ENCODE assay signal across 11 cellular contexts in genomic region chrX:136185409-136186022, GRCh38. TPM values are rescaled to one million over a fixed set of nuclear protein-coding genes. Genes with fewer than 3 reads are reported as not detected.
A peak's percentile ranks its signal among the peaks of the same experiment; 100 is the strongest.
DNase-seq lines count a peak whose midpoint lies in the region; ATAC-seq and TF ChIP-seq lines count a peak whose summit lies in the region.
"Had no signal": no experiment of that assay in that cellular context is flagged by ENCODE, and none has a peak within 500 bp of the region (broad histone marks: within the 10 kb centered on the region; RNA-seq: fewer than 3 reads in every experiment).

No MANE protein-coding gene starts in this region.

- WGBS in heart right ventricle, 2 donors = 9 to 11% methylated on average over 8 of the region's 8 CpGs

- H3K36me3 ChIP-seq in heart right ventricle (no peaks in the 10 kb centered on the region), gastrocnemius medialis (no peaks in the 10 kb centered on the region)

- H3K4me3 Mint-ChIP-seq in T-helper 17 cell = no peak overlapping the region
- H3K4me3 Mint-ChIP-seq: central memory CD8-positive, alpha-beta T cell; T-cell had no signal

- H3K27ac Mint-ChIP-seq in T-helper 17 cell = no peak overlapping the region
- H3K27ac Mint-ChIP-seq: T-cell had no signal

- no peaks in the 10 kb centered on the region for H3K36me3 Mint-ChIP-seq in T-helper 17 cell (ENCODE audit: low read depth)

- H3K27me3 Mint-ChIP-seq in T-helper 17 cell = no peaks in the 10 kb centered on the region
- H3K27me3 Mint-ChIP-seq: central memory CD8-positive, alpha-beta T cell; T-cell had no signal

- H3K27me3 ChIP-seq in heart right ventricle (peaks cover 0 to 34% (median 0%) of the 10 kb centered on the region in 7 donors), gastrocnemius medialis (no peaks in the 10 kb centered on the region)

- H3K4me1 ChIP-seq in heart right ventricle = peaks cover 4 to 93% (median 39%) of the 10 kb centered on the region in 9 donors
- peaks cover 49 to 65% of the 10 kb centered on the region in 2 donors for H3K4me1 ChIP-seq in gastrocnemius medialis

- H3K27ac ChIP-seq in heart right ventricle = peak overlapping the region; percentile 57 to 85 (median 78)
- peak overlapping the region; percentile 84 to 92 (median 84) for H3K27ac ChIP-seq in gastrocnemius medialis

- in situ Hi-C loops in G401 (cut with HindIII; ENCODE audit: low sequenced_read_pairs) (no loop called here), gastrocnemius medialis (cut with MboI; ENCODE audit: low sequenced_read_pairs in 4 of 4) (no loop called here)

- peaks cover 2% of the 10 kb centered on the region for H3K4me1 Mint-ChIP-seq in T-helper 17 cell
- H3K4me1 Mint-ChIP-seq: central memory CD8-positive, alpha-beta T cell had no signal

- DNase-seq in G401 (ENCODE audit: low spot score) (peak; percentile 25), SW 1271 (lab: John Stamatoyannopoulos, UW) (peak; percentile 20 to 62), heart right ventricle (no peak), gastrocnemius medialis (peak in 1 of 2 donors; percentile 67), inferior parietal cortex (ENCODE audit: extremely low spot score) (no peak), putamen (ENCODE audit: low spot score) (no peak), T-helper 17 cell (no peak)
- DNase-seq: NCI-H226, T-cell had no signal

- peak in 7 of 8 donors; percentile 57 to 92 (median 86) for ATAC-seq in heart right ventricle
- peak; percentile 65 to 76 for ATAC-seq in gastrocnemius medialis
- no peak for ATAC-seq in GM21367 (IDR thresholded peaks at IDR 0.05; ENCODE audit: unreplicated experiment)
- no peak for ATAC-seq in T-helper 17 cell
- ATAC-seq: T-cell had no signal

- no peaks in the 10 kb centered on the region for H3K9me3 ChIP-seq in heart right ventricle
- no peaks in the 10 kb centered on the region for H3K9me3 ChIP-seq in gastrocnemius medialis
- H3K9me3 ChIP-seq in T-helper 17 cell (ENCODE audit: control insufficient read depth, low read length, poor library complexity, severe bottlenecking) = no peaks in the 10 kb centered on the region

- TF ChIP-seq CTCF in heart right ventricle (IDR thresholded peaks at IDR 0.05) = no peak
- no peak for TF ChIP-seq CTCF in gastrocnemius medialis (IDR thresholded peaks at IDR 0.05 in 4 of 5, conservative IDR thresholded peaks at IDR 0.05 in 1 of 5)

- peak overlapping the region in 3 of 10 donors; percentile 5 to 8 (median 7) for H3K4me3 ChIP-seq in heart right ventricle
- peak overlapping the region in 2 of 4 donors; percentile 21 to 30 for H3K4me3 ChIP-seq in gastrocnemius medialis

- peak in 1 of 2 donors; percentile 56 for TF ChIP-seq POLR2A in gastrocnemius medialis (IDR thresholded peaks at IDR 0.05)

- intact Hi-C loops in heart right ventricle (cut with DNase I) (no loop called here), gastrocnemius medialis (cut with DNase I; ENCODE audit: low total_unique reads) (loop anchor here (5.0 kb wide), 1 partner anchor 582 kb away; no protein-coding TSS in a partner anchor)

RNA-seq across cellular contexts. Expression of gene FHL1, which starts 38.2 kb away (rescaled TPM):
- total RNA-seq in G401 (2014; rRNA removed; shearing (Covaris generic)) = 4.5 and 5.1 TPM in 2 replicates
- total RNA-seq in heart right ventricle (1,000 to 10,000 TPM in 8 of 10 donors, 100 to 1,000 TPM in 2; 367 to 3,919 (median 2,586) TPM), gastrocnemius medialis (1,000 to 10,000 TPM; 2,023 to 8,069 (median 7,102) TPM), T-helper 17 cell (10 to 100 TPM; 29.1 to 61.3 TPM)
- 1,000 to 10,000 TPM in 1 of 2 donors, 100 to 1,000 TPM in 1; 480 to 3,681 TPM for polyA plus RNA-seq in heart right ventricle

Comparison
In these comparisons a context has a peak if more than half of its experiments do, and no peak if none do; other contexts are left out.
1. DNase-seq: peak in G401 (single experiment) and SW 1271 (2 of 2); none in heart right ventricle (0 of 2), inferior parietal cortex (single experiment), putamen (single experiment) and T-helper 17 cell (0 of 3).
2. ATAC-seq: peak in heart right ventricle (7 of 8) and gastrocnemius medialis (2 of 2); none in GM21367 (single experiment) and T-helper 17 cell (single experiment).
3. RNA of gene FHL1, which starts 38.2 kb away (total RNA-seq): 2,023 to 8,069 TPM in gastrocnemius medialis and 367 to 3,919 TPM in heart right ventricle; 29.1 to 61.3 TPM in T-helper 17 cell and 4.5 to 5.1 TPM in G401; every median in the first group is over 4 times any median in the second.